ENCODE assay signal across 14 cellular contexts in genomic region chr2:72135921-72136320, GRCh38. TPM values are rescaled to one million over a fixed set of nuclear protein-coding genes. Genes with fewer than 3 reads are reported as not detected.
DNase-seq lines count a peak whose midpoint lies in the region; ATAC-seq and TF ChIP-seq lines count a peak whose summit lies in the region.
"Had no signal": no experiment of that assay in that cellular context is flagged by ENCODE, and none has a peak within 500 bp of the region (broad histone marks: within the 10 kb centered on the region; RNA-seq: fewer than 3 reads in every experiment).

No MANE protein-coding gene starts in this region.

- 78 to 84% methylated on average over 8 of the region's 8 CpGs for WGBS in sigmoid colon, 2 donors

- no peaks in the 10 kb centered on the region for H3K4me1 ChIP-seq in sigmoid colon
- H3K4me1 ChIP-seq in effector memory CD4-positive, alpha-beta T cell (ENCODE audit: control insufficient read depth, insufficient read depth, low read length, poor library complexity, severe bottlenecking): no peaks in the 10 kb centered on the region
- no peaks in the 10 kb centered on the region for H3K4me1 ChIP-seq in CD4-positive, alpha-beta memory T cell (ENCODE audit: insufficient read depth, low read length)

- H3K9me3 ChIP-seq in sigmoid colon: no peaks in the 10 kb centered on the region
- H3K9me3 ChIP-seq in effector memory CD4-positive, alpha-beta T cell (ENCODE audit: control insufficient read depth, low read length): no peaks in the 10 kb centered on the region
- no peaks in the 10 kb centered on the region for H3K9me3 ChIP-seq in CD4-positive, alpha-beta memory T cell (ENCODE audit: control insufficient read depth in 1 of 2, low read length in 2 of 2)
- H3K9me3 ChIP-seq: BLaER1 had no signal

- peak; percentile 1 for DNase-seq in activated CD4-positive, alpha-beta T cell treated with anti-CD3 and anti-CD28 coated beads for 48 hours
- DNase-seq in activated CD4-positive, alpha-beta T cell treated with anti-CD3 and anti-CD28 coated beads, Interleukin-2, amount 10 ng/mL, durations not matched to agents 24 days and 14 days: no peak
- peak; percentile 60 for DNase-seq in mesenteric fat pad (ENCODE audit: low spot score)
- peak; percentile 37 for DNase-seq in sigmoid colon
- no peak for DNase-seq in effector memory CD4-positive, alpha-beta T cell
- DNase-seq in CD4-positive, alpha-beta memory T cell: no peak
- DNase-seq: 8988T, AML-193, DMS53, GF-D8 had no signal

- no peak overlapping the region for H3K27ac ChIP-seq in sigmoid colon
- no peak overlapping the region for H3K27ac ChIP-seq in effector memory CD4-positive, alpha-beta T cell (ENCODE audit: insufficient read depth, low read length, poor library complexity, severe bottlenecking)
- no peak overlapping the region for H3K27ac ChIP-seq in CD4-positive, alpha-beta memory T cell (ENCODE audit: low read depth, low read length)
- H3K27ac ChIP-seq: BLaER1, HL-60 had no signal

- TF ChIP-seq CTCF in sigmoid colon (IDR thresholded peaks at IDR 0.05): no peak

- H3K27ac Mint-ChIP-seq in activated CD4-positive, alpha-beta T cell treated with anti-CD3 and anti-CD28 coated beads, Interleukin-2, amount 10 ng/mL, durations not matched to agents 24 days and 14 days: no peak overlapping the region
- no peak overlapping the region for H3K27ac Mint-ChIP-seq in CD4-positive, alpha-beta memory T cell

- no peaks in the 10 kb centered on the region for H3K36me3 ChIP-seq in sigmoid colon
- H3K36me3 ChIP-seq in effector memory CD4-positive, alpha-beta T cell (ENCODE audit: control insufficient read depth, insufficient read depth, low read length): no peaks in the 10 kb centered on the region
- H3K36me3 ChIP-seq in CD4-positive, alpha-beta memory T cell (ENCODE audit: insufficient read depth, low read length): no peaks in the 10 kb centered on the region
- H3K36me3 ChIP-seq: BLaER1 had no signal

- no peaks in the 10 kb centered on the region for H3K27me3 Mint-ChIP-seq in activated CD4-positive, alpha-beta T cell treated with anti-CD3 and anti-CD28 coated beads, Interleukin-2, amount 10 ng/mL, durations not matched to agents 24 days and 14 days
- peaks cover 1 to 8% of the 10 kb centered on the region in 2 donors for H3K27me3 Mint-ChIP-seq in CD4-positive, alpha-beta memory T cell

- TF ChIP-seq POLR2A in sigmoid colon (IDR thresholded peaks at IDR 0.05): no peak

- no peaks in the 10 kb centered on the region for H3K27me3 ChIP-seq in sigmoid colon
- H3K27me3 ChIP-seq in effector memory CD4-positive, alpha-beta T cell (replicated peaks; ENCODE audit: control insufficient read depth, insufficient read depth, low read length, poor library complexity, severe bottlenecking): no peaks in the 10 kb centered on the region
- H3K27me3 ChIP-seq in CD4-positive, alpha-beta memory T cell (ENCODE audit: insufficient read depth, low read length): no peaks in the 10 kb centered on the region
- H3K27me3 ChIP-seq: BLaER1 had no signal

- no peak overlapping the region for H3K4me3 Mint-ChIP-seq in activated CD4-positive, alpha-beta T cell treated with anti-CD3 and anti-CD28 coated beads, Interleukin-2, amount 10 ng/mL, durations not matched to agents 24 days and 14 days
- H3K4me3 Mint-ChIP-seq in CD4-positive, alpha-beta memory T cell: no peak overlapping the region

- CTCF ChIA-PET in CD4-positive, alpha-beta memory T cell (lab: Charles Lee; ENCODE audit: partially characterized antibody): no interaction called here

- POLR2A ChIA-PET in CD4-positive, alpha-beta memory T cell (lab: Charles Lee; ENCODE audit: partially characterized antibody): no interaction called here

- no peaks in the 10 kb centered on the region for H3K36me3 Mint-ChIP-seq in activated CD4-positive, alpha-beta T cell treated with anti-CD3 and anti-CD28 coated beads, Interleukin-2, amount 10 ng/mL, durations not matched to agents 24 days and 14 days (ENCODE audit: low read depth)
- H3K36me3 Mint-ChIP-seq in CD4-positive, alpha-beta memory T cell: no peaks in the 10 kb centered on the region

- no peak for TF ChIP-seq EP300 in sigmoid colon (IDR thresholded peaks at IDR 0.05)

- intact Hi-C loops in activated CD4-positive, alpha-beta T cell treated with anti-CD3 and anti-CD28 coated beads, Interleukin-2, amount 10 ng/mL, durations not matched to agents 24 days and 14 days (cut with micrococcal nuclease): no loop called here
- intact Hi-C loops in sigmoid colon (cut with DNase I): no loop called here
- intact Hi-C loops in CD4-positive, alpha-beta memory T cell (cut with micrococcal nuclease): no loop called here

- no peaks in the 10 kb centered on the region for H3K9me3 Mint-ChIP-seq in activated CD4-positive, alpha-beta T cell treated with anti-CD3 and anti-CD28 coated beads, Interleukin-2, amount 10 ng/mL, durations not matched to agents 24 days and 14 days
- peaks cover 0 to 2% (median 0%) of the 10 kb centered on the region in 8 donors for H3K9me3 Mint-ChIP-seq in CD4-positive, alpha-beta memory T cell

- H3K4me1 Mint-ChIP-seq in activated CD4-positive, alpha-beta T cell treated with anti-CD3 and anti-CD28 coated beads, Interleukin-2, amount 10 ng/mL, durations not matched to agents 24 days and 14 days: no peaks in the 10 kb centered on the region
- no peaks in the 10 kb centered on the region for H3K4me1 Mint-ChIP-seq in CD4-positive, alpha-beta memory T cell

- H3K4me3 ChIP-seq in sigmoid colon: no peak overlapping the region
- H3K4me3 ChIP-seq in effector memory CD4-positive, alpha-beta T cell (ENCODE audit: insufficient read depth, low read depth, low read length, poor library complexity, severe bottlenecking): no peak overlapping the region
- H3K4me3 ChIP-seq in CD4-positive, alpha-beta memory T cell (ENCODE audit: low read length in 2 of 2): no peak overlapping the region
- H3K4me3 ChIP-seq: BLaER1 had no signal

- ATAC-seq in GM19328 (IDR thresholded peaks at IDR 0.05; ENCODE audit: unreplicated experiment): no peak
- ATAC-seq: HCT116 had no signal

RNA-seq across cellular contexts. Expression of gene CYP26B1, which starts 11.7 kb away (rescaled TPM):
- not detected in 2 replicates for total RNA-seq in activated CD4-positive, alpha-beta T cell treated with anti-CD3 and anti-CD28 coated beads, Interleukin-2, amount 10 ng/mL, durations not matched to agents 24 days and 14 days
- total RNA-seq in mesenteric fat pad (41.9 TPM), sigmoid colon (1 to 10 TPM in 3 of 4 donors, under 1 TPM in 1; 0.68 to 5.0 (median 3.0) TPM)
- polyA plus RNA-seq in sigmoid colon: 1 to 10 TPM in 2 of 3 donors, under 1 TPM in 1; 0.46 to 2.8 (median 1.2) TPM
- not detected for total RNA-seq in CD4-positive, alpha-beta memory T cell
- polyA plus RNA-seq in CD4-positive, alpha-beta memory T cell: not detected

Comparison
In these comparisons a context has a peak if more than half of its experiments do, and no peak if none do; other contexts are left out.
1. DNase-seq: peak in activated CD4-positive, alpha-beta T cell treated with anti-CD3 and anti-CD28 coated beads for 48 hours (single experiment), mesenteric fat pad (single experiment) and sigmoid colon (single experiment); none in activated CD4-positive, alpha-beta T cell treated with anti-CD3 and anti-CD28 coated beads, Interleukin-2, amount 10 ng/mL, durations not matched to agents 24 days and 14 days (single experiment), effector memory CD4-positive, alpha-beta T cell (0 of 3) and CD4-positive, alpha-beta memory T cell (0 of 5).